ENCODE assay signal across 20 cellular contexts in genomic region chr5:6603643-6604042, GRCh38. TPM values are rescaled to one million over a fixed set of nuclear protein-coding genes. Genes with fewer than 3 reads are reported as not detected.
DNase-seq lines count a peak whose midpoint lies in the region; ATAC-seq and TF ChIP-seq lines count a peak whose summit lies in the region.
"Had no signal": no experiment of that assay in that cellular context is flagged by ENCODE, and none has a peak within 500 bp of the region (broad histone marks: within the 10 kb centered on the region; RNA-seq: fewer than 3 reads in every experiment).

No MANE protein-coding gene starts in this region.

- H3K9me3 ChIP-seq in heart left ventricle (no peaks in the 10 kb centered on the region), upper lobe of right lung (no peaks in the 10 kb centered on the region)

- DNase-seq in SHP77 (lab: John Stamatoyannopoulos, UW), result peak; percentile 4 to 6
- DNase-seq in SHP77 treated with DMSO at 0.1 percent for 48 hours (lab: John Stamatoyannopoulos, UW), result no peak
- DNase-seq in heart left ventricle, result peak in 3 of 5 donors; percentile 33 to 66 (median 64)
- DNase-seq in left lobe of liver (ENCODE audit: low spot score), result peak; percentile 97
- peak; percentile 85 for DNase-seq in upper lobe of right lung
- no peak for DNase-seq in OCI-M1 (lab: John Stamatoyannopoulos, UW)
- no peak for DNase-seq in activated CD4-positive, alpha-beta T cell treated with anti-CD3 and anti-CD28 coated beads for 48 hours
- DNase-seq in occipital lobe (lab: John Stamatoyannopoulos, UW), result no peak
- DNase-seq: DND-41, GOT3, MM.1S, NCI-H1092, NCI-H1436 treated with DMSO at 0.1 percent for 48 hours, NCI-H2029, NCI-H2171, NCI-H446 treated with DMSO at 0.1 percent for 48 hours, NCI-H69, PC-3, RPMI8226 had no signal

- no peaks in the 10 kb centered on the region for H3K27me3 ChIP-seq in heart left ventricle
- no peaks in the 10 kb centered on the region for H3K27me3 ChIP-seq in upper lobe of right lung

- 56 to 72% (median 62%) methylated on average over 5 of the region's 5 CpGs for WGBS in heart left ventricle, 4 donors

- H3K27ac ChIP-seq in heart left ventricle (no peak overlapping the region), upper lobe of right lung (no peak overlapping the region)

- H3K36me3 ChIP-seq in heart left ventricle (peaks cover 0 to 100% (median 100%) of the 10 kb centered on the region in 9 donors), upper lobe of right lung (peaks cover 97% of the 10 kb centered on the region)

- H3K4me3 ChIP-seq in heart left ventricle (no peak overlapping the region), upper lobe of right lung (no peak overlapping the region)

- TF ChIP-seq POLR2A in heart left ventricle (IDR thresholded peaks at IDR 0.05), result no peak

- TF ChIP-seq CTCF in heart left ventricle (IDR thresholded peaks at IDR 0.05) (no peak), upper lobe of right lung (IDR thresholded peaks at IDR 0.05) (no peak)

- intact Hi-C loops in heart left ventricle (cut with DNase I), result loop anchor here in 1 of 10 donors (10.0 kb wide), 1 partner anchor 229 kb away; the partner anchor contains the start of gene MED10
- intact Hi-C loops in upper lobe of right lung (cut with DNase I), result no loop called here

- H3K4me1 ChIP-seq in heart left ventricle (peaks cover 0 to 4% (median 0%) of the 10 kb centered on the region in 12 donors), upper lobe of right lung (no peaks in the 10 kb centered on the region)

- peak in 3 of 4 donors; percentile 52 to 78 (median 57) for ATAC-seq in heart left ventricle
- ATAC-seq in left lobe of liver, result peak; percentile 97
- peak; percentile 83 for ATAC-seq in upper lobe of right lung
- ATAC-seq: HCT116, PC-3 had no signal

RNA-seq across cellular contexts. Expression of gene NSUN2, which starts 29.2 kb away (rescaled TPM):
- 10 to 100 TPM; 25.1 to 42.6 (median 34.0) TPM for total RNA-seq in heart left ventricle
- polyA plus RNA-seq in heart left ventricle, result 10 to 100 TPM; 21.9 to 42.7 TPM
- 26.4 TPM for total RNA-seq in left lobe of liver
- total RNA-seq in upper lobe of right lung, result 46.4 TPM
- 41.2 TPM for total RNA-seq in occipital lobe

RNA-seq across cellular contexts. Expression of gene SRD5A1, which starts 29.6 kb away (rescaled TPM):
- total RNA-seq in heart left ventricle, result 1 to 10 TPM; 2.3 to 6.7 (median 4.0) TPM
- polyA plus RNA-seq in heart left ventricle, result 1 to 10 TPM in 1 of 2 donors, under 1 TPM in 1; 0.80 to 3.1 TPM
- 35.1 TPM for total RNA-seq in left lobe of liver
- 8.0 TPM for total RNA-seq in upper lobe of right lung
- total RNA-seq in occipital lobe, result 51.8 TPM

Comparison
In these comparisons a context has a peak if more than half of its experiments do, and no peak if none do; other contexts are left out.
1. DNase-seq: peak in SHP77 (2 of 2), heart left ventricle (3 of 5), left lobe of liver (single experiment) and upper lobe of right lung (single experiment); none in SHP77 treated with DMSO at 0.1 percent for 48 hours (single experiment), OCI-M1 (single experiment), activated CD4-positive, alpha-beta T cell treated with anti-CD3 and anti-CD28 coated beads for 48 hours (single experiment) and occipital lobe (single experiment).
2. Peak in every context shown above with its lines, with median percentiles within 50 percentile points of each other: ATAC-seq.